1 cellular context compared by ENCODE assay signal in genomic region chr19:11087870-11088507, GRCh38.
TF ChIP-seq lines count a peak whose summit lies in the region.

No MANE protein-coding gene starts in this region.

TF ChIP-seq in HepG2, 621 proteins besides CTCF, POLR2A, EP300 and RAD21 (continued from another document):
- TF ChIP-seq ZNF710 (CRISPR knock-in tag; IDR thresholded peaks at IDR 0.05; ENCODE audit: borderline replicate concordance), result no peak
- no peak for TF ChIP-seq ZNF33B (CRISPR knock-in tag; IDR thresholded peaks at IDR 0.05)
TF ChIP-seq in HepG2: peak in this region for 1.
